In the genomic region with DNA sequence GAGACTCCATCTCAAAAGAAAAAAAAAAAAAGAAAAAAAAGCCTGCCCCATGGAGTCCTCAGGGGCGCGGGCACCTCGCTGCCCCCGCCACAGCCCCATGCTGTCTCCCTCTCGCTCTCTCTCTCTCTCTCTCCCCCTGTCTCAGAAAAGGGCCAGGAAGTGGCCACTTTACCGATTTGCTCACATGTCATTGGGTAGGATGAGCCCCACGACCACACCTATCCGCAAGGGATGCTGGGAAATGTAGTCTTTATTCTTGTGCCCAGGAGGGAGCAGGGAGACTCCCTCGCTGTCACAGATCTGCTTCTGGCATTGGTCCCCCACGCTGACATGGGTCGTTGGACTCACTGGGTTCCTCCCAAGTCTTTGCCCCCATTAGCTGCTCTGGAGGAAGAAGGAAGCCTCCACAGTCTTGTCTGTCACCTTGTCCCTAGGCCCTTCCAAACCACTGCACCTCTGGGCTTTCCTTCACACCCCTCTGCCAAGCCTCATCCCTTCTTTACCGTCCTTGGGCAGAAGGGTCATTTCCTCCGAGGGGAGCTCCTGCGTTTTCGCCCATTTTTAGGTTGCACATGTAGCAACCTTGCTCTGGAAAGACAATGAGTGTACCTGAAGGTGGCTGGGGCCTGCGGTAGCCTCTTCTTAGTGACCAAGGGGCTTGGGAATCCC, we compare ENCODE assay signal across 10 cellular contexts. TPM values are rescaled to one million over a fixed set of nuclear protein-coding genes. Genes with fewer than 3 reads are reported as not detected.
DNase-seq lines count a peak whose midpoint lies in the region; ATAC-seq, FAIRE-seq and TF ChIP-seq lines count a peak whose summit lies in the region.
"Had no signal": no experiment of that assay in that cellular context is flagged by ENCODE, and none has a peak within 500 bp of the region (broad histone marks: within the 10 kb centered on the region; RNA-seq: fewer than 3 reads in every experiment).

No MANE protein-coding gene starts in this region.

- ATAC-seq in esophagus mucosa (peak; percentile 26), GM21381 (IDR thresholded peaks at IDR 0.05; ENCODE audit: unreplicated experiment) (no peak), omental fat pad (ENCODE audit: low FRiP score) (no peak), GM21528 (IDR thresholded peaks at IDR 0.05; ENCODE audit: low FRiP score, unreplicated experiment) (no peak)

- no peak for FAIRE-seq in D721Med (lab: Jason Lieb, UNC)

- DNase-seq in D721Med (ENCODE audit: insufficient read length, low spot score): peak; percentile 27
- DNase-seq in GF-D8 (lab: John Stamatoyannopoulos, UW): no peak
- DNase-seq in omental fat pad (ENCODE audit: low spot score): no peak
- DNase-seq: left ventricle myocardium inferior, NCI-H69 had no signal

- no peak overlapping the region for H2AFZ ChIP-seq in OCI-LY1 (ENCODE audit: low read length)

- H3K9ac ChIP-seq in BLaER1 treated with 17β-estradiol and CSF1 and Interleukin-3, amounts not matched to agents 10 nM and 100 nM: no peak overlapping the region
- no peak overlapping the region for H3K9ac ChIP-seq in OCI-LY1 (ENCODE audit: low read length)

- no peak overlapping the region for H3K4me3 ChIP-seq in BLaER1 treated with 17β-estradiol and CSF1 and Interleukin-3, amounts not matched to agents 10 nM and 100 nM
- H3K4me3 ChIP-seq in OCI-LY1 (ENCODE audit: low read depth, low read length, poor library complexity, severe bottlenecking): no peak overlapping the region
- H3K4me3 ChIP-seq: left ventricle myocardium inferior had no signal

- H3K27me3 ChIP-seq in BLaER1 treated with 17β-estradiol and CSF1 and Interleukin-3, amounts not matched to agents 10 nM and 100 nM: no peaks in the 10 kb centered on the region
- H3K27me3 ChIP-seq in OCI-LY1 (ENCODE audit: insufficient read depth, low read length): no peaks in the 10 kb centered on the region; the same call in 1 of the 2 replicates

- TF ChIP-seq CTCF in D721Med (IDR thresholded peaks at IDR 0.05; ENCODE audit: insufficient read depth, missing control alignments) (no peak), OCI-LY1 (IDR thresholded peaks at IDR 0.05; ENCODE audit: low read length) (no peak), omental fat pad (IDR thresholded peaks at IDR 0.05) (no peak)

- H3K9me3 ChIP-seq in BLaER1 treated with 17β-estradiol and CSF1 and Interleukin-3, amounts not matched to agents 10 nM and 100 nM (replicated peaks in 1 of 11): peaks cover 0 to 38% (median 12%) of the 10 kb centered on the region in 11 experiments; a peak in 13 of 22 replicates
- 0 out of 2 replicates have a peak, but pooled peaks cover 4% of the 10 kb centered on the region for H3K9me3 ChIP-seq in OCI-LY1 (ENCODE audit: low read length)
- H3K9me3 ChIP-seq: left ventricle myocardium inferior had no signal

- no peaks in the 10 kb centered on the region for H3K79me2 ChIP-seq in OCI-LY1 (ENCODE audit: insufficient read depth, low read length)

- H3K4me2 ChIP-seq in BLaER1 treated with 17β-estradiol and CSF1 and Interleukin-3, amounts not matched to agents 10 nM and 100 nM: peak overlapping the region in 9 of 11 experiments; percentile 11 to 68 (median 47); a peak in 14 of 22 replicates
- peak overlapping the region; percentile 25; the same call in 1 of the 2 replicates for H3K4me2 ChIP-seq in OCI-LY1 (ENCODE audit: low read length)

- no peaks in the 10 kb centered on the region for H3K9me2 ChIP-seq in OCI-LY1 (ENCODE audit: low read depth, low read length)

- H4K20me1 ChIP-seq in BLaER1 treated with 17β-estradiol and CSF1 and Interleukin-3, amounts not matched to agents 10 nM and 100 nM: no peaks in the 10 kb centered on the region
- no peaks in the 10 kb centered on the region for H4K20me1 ChIP-seq in OCI-LY1 (ENCODE audit: insufficient read depth, low read length)

- H3K4me1 ChIP-seq in BLaER1 treated with 17β-estradiol and CSF1 and Interleukin-3, amounts not matched to agents 10 nM and 100 nM: peaks cover 20 to 56% (median 38%) of the 10 kb centered on the region in 10 experiments; a peak in 19 of 20 replicates
- H3K4me1 ChIP-seq in OCI-LY1 (ENCODE audit: insufficient read depth, low read length, severe bottlenecking): no peaks in the 10 kb centered on the region
- H3K4me1 ChIP-seq: left ventricle myocardium inferior had no signal

- H3K36me3 ChIP-seq in BLaER1 treated with 17β-estradiol and CSF1 and Interleukin-3, amounts not matched to agents 10 nM and 100 nM: no peaks in the 10 kb centered on the region
- H3K36me3 ChIP-seq in OCI-LY1 (ENCODE audit: insufficient read depth, low read length): no peaks in the 10 kb centered on the region; the same call in 1 of the 2 replicates
- H3K36me3 ChIP-seq: left ventricle myocardium inferior had no signal

- no peaks in the 10 kb centered on the region for H3F3A ChIP-seq in OCI-LY1 (ENCODE audit: insufficient read depth, low read length)

- H3K27ac ChIP-seq in BLaER1 treated with 17β-estradiol and CSF1 and Interleukin-3, amounts not matched to agents 10 nM and 100 nM: peak overlapping the region in 5 of 11 experiments; percentile 7 to 77 (median 70); a peak in 7 of 22 replicates
- H3K27ac ChIP-seq in OCI-LY1 (ENCODE audit: low read depth, low read length, poor library complexity, severe bottlenecking): no peak overlapping the region
- H3K27ac ChIP-seq: left ventricle myocardium inferior had no signal

RNA-seq across cellular contexts. Expression of a gene that starts 6.9 kb away (rescaled TPM):
- total RNA-seq in esophagus mucosa (0.28 TPM), omental fat pad (1 to 10 TPM in 1 of 4 donors, under 1 TPM in 1, not detected in 2; 0.60 to 2.0 TPM)

RNA-seq across cellular contexts. Expression of a gene that starts 46.3 kb away (rescaled TPM):
- total RNA-seq in esophagus mucosa: 56.1 TPM
- total RNA-seq in omental fat pad: 10 to 100 TPM in 1 of 4 donors, 1 to 10 TPM in 2, under 1 TPM in 1; 0.65 to 12.7 (median 2.3) TPM
